ENCODE assay signal across 1 cellular context in genomic region chr2:28486526-28486925, GRCh38.
A peak's percentile ranks its signal among the peaks of the same experiment; 100 is the strongest.
TF ChIP-seq lines count a peak whose summit lies in the region.

No MANE protein-coding gene starts in this region.

TF ChIP-seq in GM12878, 131 proteins besides CTCF, POLR2A, EP300 and RAD21 (continued from another document):
- no peak for TF ChIP-seq ELK1 (IDR thresholded peaks at IDR 0.05; ENCODE audit: low read depth, low read length)
- peak; percentile 66; the same call in 1 of the 2 replicates for TF ChIP-seq TCF7 (IDR thresholded peaks at IDR 0.05; ENCODE audit: borderline replicate concordance)
